ENCODE assay signal across 8 cellular contexts in genomic region chr10:74103560-74104248, GRCh38. TPM values are rescaled to one million over a fixed set of nuclear protein-coding genes. Genes with fewer than 3 reads are reported as not detected.
DNase-seq lines count a peak whose midpoint lies in the region; ATAC-seq and TF ChIP-seq lines count a peak whose summit lies in the region.

No MANE protein-coding gene starts in this region.

- no TSS peak for BruUV-seq in PC-9 (replicated peaks; lab: Mats Ljungman, UMichigan)

- H3K4me1 ChIP-seq in PC-9 (replicated peaks; ENCODE audit: insufficient read depth) (no peaks in the 10 kb centered on the region), foreskin keratinocyte (peaks cover 14% of the 10 kb centered on the region), Peyer's patch (no peaks in the 10 kb centered on the region)

- H3K36me3 ChIP-seq in PC-9 (ENCODE audit: low read depth) (peaks cover 38% of the 10 kb centered on the region), Peyer's patch (peaks cover 0 to 92% (median 0%) of the 10 kb centered on the region in 3 donors)

- no peaks in the 10 kb centered on the region for H3K9me3 Mint-ChIP-seq in activated T-cell treated with anti-CD3 and anti-CD28 coated beads, Interleukin-2, amount 50 U/mL, for 24 hours

- intact Hi-C loops in PC-9 (cut with micrococcal nuclease; ENCODE audit: unreplicated experiment) = loop anchor here (2.0 kb wide), 1 partner anchor 217 kb away; no protein-coding TSS in a partner anchor

- no peak overlapping the region for H2AFZ ChIP-seq in PC-9

- H3K4me3 ChIP-seq in PC-9 = no peak overlapping the region
- no peak overlapping the region for H3K4me3 ChIP-seq in Peyer's patch

- H3K27ac ChIP-seq in PC-9 (no peak overlapping the region), foreskin keratinocyte (no peak overlapping the region), Peyer's patch (no peak overlapping the region)

- no peaks in the 10 kb centered on the region for H3K4me1 Mint-ChIP-seq in activated T-cell treated with anti-CD3 and anti-CD28 coated beads, Interleukin-2, amount 50 U/mL, for 24 hours (ENCODE audit: low read depth)

- TF ChIP-seq CTCF in GM13976 (IDR thresholded peaks at IDR 0.05; ENCODE audit: borderline replicate concordance, control extremely low read depth, extremely low read depth, insufficient read depth, missing control alignments) = peak; percentile 63
- TF ChIP-seq CTCF in PC-9 (conservative IDR thresholded peaks at IDR 0.05) = peak; percentile 74
- TF ChIP-seq CTCF in foreskin keratinocyte (conservative IDR thresholded peaks at IDR 0.05) = peak; percentile 53
- peak in 3 of 6 experiments; percentile 12 to 19 (median 13) for TF ChIP-seq CTCF in Peyer's patch (IDR thresholded peaks at IDR 0.05)

- no peak for ATAC-seq in foreskin keratinocyte
- ATAC-seq in GM18505 (IDR thresholded peaks at IDR 0.05; ENCODE audit: unreplicated experiment) = no peak

- H3K27me3 ChIP-seq in PC-9 (ENCODE audit: insufficient read depth, low read depth) (no peaks in the 10 kb centered on the region), foreskin keratinocyte (no peaks in the 10 kb centered on the region), Peyer's patch (no peaks in the 10 kb centered on the region)

- H3K27me3 Mint-ChIP-seq in activated T-cell treated with anti-CD3 and anti-CD28 coated beads, Interleukin-2, amount 50 U/mL, for 24 hours = no peaks in the 10 kb centered on the region

- no peaks in the 10 kb centered on the region for H4K20me1 ChIP-seq in PC-9 (ENCODE audit: insufficient read depth)

- H3K9me3 ChIP-seq in PC-9 (ENCODE audit: insufficient read depth, low read depth) = no peaks in the 10 kb centered on the region
- H3K9me3 ChIP-seq in Peyer's patch = no peaks in the 10 kb centered on the region

- H3K4me3 Mint-ChIP-seq in activated T-cell treated with anti-CD3 and anti-CD28 coated beads, Interleukin-2, amount 50 U/mL, for 24 hours = no peak overlapping the region

- no peak overlapping the region for H3K4me2 ChIP-seq in PC-9

- CTCF ChIA-PET in PC-9 (lab: Charles Lee) = interaction anchor here (1.1 kb wide), 1 partner anchor 218 kb away, joined by 4 read pairs; no protein-coding TSS in a partner anchor

- DNase-seq in AG08395 (ENCODE audit: low spot score) (peak; percentile 22), GM13976 (ENCODE audit: low spot score) (peak; percentile 67), PC-9 (no peak), foreskin keratinocyte (no peak), Peyer's patch (no peak)
- DNase-seq in activated T-cell treated with anti-CD3 and anti-CD28 coated beads, Interleukin-2, amount 50 U/mL, for 24 hours = no peak
- DNase-seq in activated naive CD4-positive, alpha-beta T cell (lab: John Stamatoyannopoulos, UW) = no peak

- H3K36me3 Mint-ChIP-seq in activated T-cell treated with anti-CD3 and anti-CD28 coated beads, Interleukin-2, amount 50 U/mL, for 24 hours (ENCODE audit: low read depth) = peaks cover 79% of the 10 kb centered on the region

- in situ Hi-C loops in GM13976 (cut with MboI; ENCODE audit: low sequenced_read_pairs, unreplicated experiment) = no loop called here

- no peak overlapping the region for H3K27ac Mint-ChIP-seq in activated T-cell treated with anti-CD3 and anti-CD28 coated beads, Interleukin-2, amount 50 U/mL, for 24 hours

- no peaks in the 10 kb centered on the region for H3K9me2 ChIP-seq in PC-9 (ENCODE audit: insufficient read depth)

- POLR2A ChIA-PET in PC-9 (lab: Charles Lee; ENCODE audit: unreplicated experiment) = interaction anchor here (0.6 kb wide), 1 partner anchor 217 kb away, joined by 3 read pairs; no protein-coding TSS in a partner anchor

- H3F3A ChIP-seq in PC-9 (ENCODE audit: insufficient read depth, low read depth) = peaks cover 51% of the 10 kb centered on the region

- TF ChIP-seq POLR2A in GM18505 (IDR thresholded peaks at IDR 0.05; ENCODE audit: borderline replicate concordance, extremely low read depth, insufficient read depth, insufficient read length) (no peak), Peyer's patch (IDR thresholded peaks at IDR 0.05) (no peak)

- H3K79me2 ChIP-seq in PC-9 (ENCODE audit: low read depth) = no peaks in the 10 kb centered on the region

RNA-seq across cellular contexts. Expression of gene AP3M1, which starts 46.9 kb away (rescaled TPM):
- total RNA-seq in PC-9 (2021) = 44.0 and 59.4 TPM in 2 replicates
- total RNA-seq in foreskin keratinocyte = 31.8 and 33.6 TPM in 2 replicates
- 11.4 and 13.5 TPM in 2 replicates for polyA plus RNA-seq in foreskin keratinocyte
- total RNA-seq in Peyer's patch = 10 to 100 TPM; 17.5 to 23.2 (median 22.0) TPM

RNA-seq across cellular contexts. Expression of gene ADK, which starts 47.3 kb away (rescaled TPM):
- total RNA-seq in PC-9 (2021) (133 and 159 TPM in 2 replicates), foreskin keratinocyte (96.5 and 111 TPM in 2 replicates), Peyer's patch (10 to 100 TPM in 3 of 4 donors, 1 to 10 TPM in 1; 7.4 to 50.3 (median 14.3) TPM)
- 109 and 114 TPM in 2 replicates for polyA plus RNA-seq in foreskin keratinocyte

Comparison
In these comparisons a context has a peak if more than half of its experiments do, and no peak if none do; other contexts are left out.
1. DNase-seq: peak in AG08395 (single experiment) and GM13976 (single experiment); none in PC-9 (0 of 2), foreskin keratinocyte (0 of 2), activated T-cell treated with anti-CD3 and anti-CD28 coated beads, Interleukin-2, amount 50 U/mL, for 24 hours (single experiment), activated naive CD4-positive, alpha-beta T cell (0 of 4) and Peyer's patch (0 of 3).